1 cellular context compared by ENCODE assay signal in genomic region chr5:59594118-59594517, GRCh38.
TF ChIP-seq lines count a peak whose summit lies in the region.

No MANE protein-coding gene starts in this region.

TF ChIP-seq in HEK293, 187 proteins besides CTCF, POLR2A, EP300 and RAD21 (continued from another document):
- TF ChIP-seq, protein P1, sequence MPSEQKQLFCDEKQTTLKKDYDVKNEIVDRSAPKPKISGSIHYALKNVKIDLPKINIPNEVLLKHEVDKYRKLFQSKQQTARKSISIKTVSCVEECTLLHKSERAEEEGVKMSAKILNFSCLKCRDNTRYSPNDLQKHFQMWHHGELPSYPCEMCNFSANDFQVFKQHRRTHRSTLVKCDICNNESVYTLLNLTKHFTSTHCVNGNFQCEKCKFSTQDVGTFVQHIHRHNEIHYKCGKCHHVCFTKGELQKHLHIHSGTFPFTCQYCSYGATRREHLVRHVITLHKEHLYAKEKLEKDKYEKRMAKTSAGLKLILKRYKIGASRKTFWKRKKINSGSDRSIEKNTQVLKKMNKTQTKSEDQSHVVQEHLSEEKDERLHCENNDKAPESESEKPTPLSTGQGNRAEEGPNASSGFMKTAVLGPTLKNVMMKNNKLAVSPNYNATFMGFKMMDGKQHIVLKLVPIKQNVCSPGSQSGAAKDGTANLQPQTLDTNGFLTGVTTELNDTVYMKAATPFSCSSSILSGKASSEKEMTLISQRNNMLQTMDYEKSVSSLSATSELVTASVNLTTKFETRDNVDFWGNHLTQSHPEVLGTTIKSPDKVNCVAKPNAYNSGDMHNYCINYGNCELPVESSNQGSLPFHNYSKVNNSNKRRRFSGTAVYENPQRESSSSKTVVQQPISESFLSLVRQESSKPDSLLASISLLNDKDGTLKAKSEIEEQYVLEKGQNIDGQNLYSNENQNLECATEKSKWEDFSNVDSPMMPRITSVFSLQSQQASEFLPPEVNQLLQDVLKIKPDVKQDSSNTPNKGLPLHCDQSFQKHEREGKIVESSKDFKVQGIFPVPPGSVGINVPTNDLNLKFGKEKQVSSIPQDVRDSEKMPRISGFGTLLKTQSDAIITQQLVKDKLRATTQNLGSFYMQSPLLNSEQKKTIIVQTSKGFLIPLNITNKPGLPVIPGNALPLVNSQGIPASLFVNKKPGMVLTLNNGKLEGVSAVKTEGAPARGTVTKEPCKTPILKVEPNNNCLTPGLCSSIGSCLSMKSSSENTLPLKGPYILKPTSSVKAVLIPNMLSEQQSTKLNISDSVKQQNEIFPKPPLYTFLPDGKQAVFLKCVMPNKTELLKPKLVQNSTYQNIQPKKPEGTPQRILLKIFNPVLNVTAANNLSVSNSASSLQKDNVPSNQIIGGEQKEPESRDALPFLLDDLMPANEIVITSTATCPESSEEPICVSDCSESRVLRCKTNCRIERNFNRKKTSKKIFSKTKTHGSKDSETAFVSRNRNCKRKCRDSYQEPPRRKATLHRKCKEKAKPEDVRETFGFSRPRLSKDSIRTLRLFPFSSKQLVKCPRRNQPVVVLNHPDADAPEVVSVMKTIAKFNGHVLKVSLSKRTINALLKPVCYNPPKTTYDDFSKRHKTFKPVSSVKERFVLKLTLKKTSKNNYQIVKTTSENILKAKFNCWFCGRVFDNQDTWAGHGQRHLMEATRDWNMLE (tag by site-specific recombination; conservative IDR thresholded peaks at IDR 0.05; ENCODE audit: low read depth): peak; percentile 96
- peak; percentile 87 for TF ChIP-seq ZNF510 (tag by site-specific recombination; IDR thresholded peaks at IDR 0.05; ENCODE audit: insufficient replicate concordance)
- TF ChIP-seq PRDM4 (tag by site-specific recombination; IDR thresholded peaks at IDR 0.05): peak; percentile 15; the same call in 1 of the 2 replicates
- TF ChIP-seq, protein P2, sequence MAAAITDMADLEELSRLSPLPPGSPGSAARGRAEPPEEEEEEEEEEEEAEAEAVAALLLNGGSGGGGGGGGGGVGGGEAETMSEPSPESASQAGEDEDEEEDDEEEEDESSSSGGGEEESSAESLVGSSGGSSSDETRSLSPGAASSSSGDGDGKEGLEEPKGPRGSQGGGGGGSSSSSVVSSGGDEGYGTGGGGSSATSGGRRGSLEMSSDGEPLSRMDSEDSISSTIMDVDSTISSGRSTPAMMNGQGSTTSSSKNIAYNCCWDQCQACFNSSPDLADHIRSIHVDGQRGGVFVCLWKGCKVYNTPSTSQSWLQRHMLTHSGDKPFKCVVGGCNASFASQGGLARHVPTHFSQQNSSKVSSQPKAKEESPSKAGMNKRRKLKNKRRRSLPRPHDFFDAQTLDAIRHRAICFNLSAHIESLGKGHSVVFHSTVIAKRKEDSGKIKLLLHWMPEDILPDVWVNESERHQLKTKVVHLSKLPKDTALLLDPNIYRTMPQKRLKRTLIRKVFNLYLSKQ (tag by site-specific recombination; IDR thresholded peaks at IDR 0.05; ENCODE audit: borderline replicate concordance): 0 out of 2 replicates have a peak, but pooled peaks have one; percentile 74
- peak; percentile 83; the same call in 1 of the 2 replicates for TF ChIP-seq ZNF404 (tag by site-specific recombination; IDR thresholded peaks at IDR 0.05)
- 0 out of 2 replicates have a peak, but pooled peaks have one; percentile 66 for TF ChIP-seq ZNF629 (tag by site-specific recombination; IDR thresholded peaks at IDR 0.05)
- TF ChIP-seq ZNF654 (tag by site-specific recombination; IDR thresholded peaks at IDR 0.05; ENCODE audit: low read depth): peak; percentile 58
- TF ChIP-seq RBAK (tag by site-specific recombination; IDR thresholded peaks at IDR 0.05): peak; percentile 80; the same call in 1 of the 2 replicates
- peak; percentile 55 for TF ChIP-seq ZNF529 (tag by site-specific recombination; IDR thresholded peaks at IDR 0.05; ENCODE audit: insufficient replicate concordance)
- TF ChIP-seq ZNF610 (tag by site-specific recombination; IDR thresholded peaks at IDR 0.05; ENCODE audit: borderline replicate concordance): 0 out of 2 replicates have a peak, but pooled peaks have one; percentile 34
- peak; percentile 39; the same call in 1 of the 2 replicates for TF ChIP-seq ZNF214 (tag by site-specific recombination; IDR thresholded peaks at IDR 0.05; ENCODE audit: borderline replicate concordance)
- peak; percentile 81 for TF ChIP-seq ZNF623 (tag by site-specific recombination; IDR thresholded peaks at IDR 0.05)
- TF ChIP-seq ZNF664 (tag by site-specific recombination; IDR thresholded peaks at IDR 0.05): peak; percentile 74
- TF ChIP-seq, protein P3, sequence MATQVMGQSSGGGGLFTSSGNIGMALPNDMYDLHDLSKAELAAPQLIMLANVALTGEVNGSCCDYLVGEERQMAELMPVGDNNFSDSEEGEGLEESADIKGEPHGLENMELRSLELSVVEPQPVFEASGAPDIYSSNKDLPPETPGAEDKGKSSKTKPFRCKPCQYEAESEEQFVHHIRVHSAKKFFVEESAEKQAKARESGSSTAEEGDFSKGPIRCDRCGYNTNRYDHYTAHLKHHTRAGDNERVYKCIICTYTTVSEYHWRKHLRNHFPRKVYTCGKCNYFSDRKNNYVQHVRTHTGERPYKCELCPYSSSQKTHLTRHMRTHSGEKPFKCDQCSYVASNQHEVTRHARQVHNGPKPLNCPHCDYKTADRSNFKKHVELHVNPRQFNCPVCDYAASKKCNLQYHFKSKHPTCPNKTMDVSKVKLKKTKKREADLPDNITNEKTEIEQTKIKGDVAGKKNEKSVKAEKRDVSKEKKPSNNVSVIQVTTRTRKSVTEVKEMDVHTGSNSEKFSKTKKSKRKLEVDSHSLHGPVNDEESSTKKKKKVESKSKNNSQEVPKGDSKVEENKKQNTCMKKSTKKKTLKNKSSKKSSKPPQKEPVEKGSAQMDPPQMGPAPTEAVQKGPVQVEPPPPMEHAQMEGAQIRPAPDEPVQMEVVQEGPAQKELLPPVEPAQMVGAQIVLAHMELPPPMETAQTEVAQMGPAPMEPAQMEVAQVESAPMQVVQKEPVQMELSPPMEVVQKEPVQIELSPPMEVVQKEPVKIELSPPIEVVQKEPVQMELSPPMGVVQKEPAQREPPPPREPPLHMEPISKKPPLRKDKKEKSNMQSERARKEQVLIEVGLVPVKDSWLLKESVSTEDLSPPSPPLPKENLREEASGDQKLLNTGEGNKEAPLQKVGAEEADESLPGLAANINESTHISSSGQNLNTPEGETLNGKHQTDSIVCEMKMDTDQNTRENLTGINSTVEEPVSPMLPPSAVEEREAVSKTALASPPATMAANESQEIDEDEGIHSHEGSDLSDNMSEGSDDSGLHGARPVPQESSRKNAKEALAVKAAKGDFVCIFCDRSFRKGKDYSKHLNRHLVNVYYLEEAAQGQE (tag by site-specific recombination; IDR thresholded peaks at IDR 0.05): peak; percentile 76
- TF ChIP-seq ZNF501 (tag by site-specific recombination; IDR thresholded peaks at IDR 0.05): peak; percentile 69; the same call in 1 of the 2 replicates
- peak; percentile 89 for TF ChIP-seq ZNF426 (tag by site-specific recombination; IDR thresholded peaks at IDR 0.05)
- peak; percentile 89 for TF ChIP-seq ZXDB (tag by site-specific recombination; IDR thresholded peaks at IDR 0.05)
- peak; percentile 55; the same call in 1 of the 2 replicates for TF ChIP-seq ZNF292 (tag by site-specific recombination; IDR thresholded peaks at IDR 0.05; ENCODE audit: borderline replicate concordance, low read depth)
- TF ChIP-seq ZNF138 (tag by site-specific recombination; IDR thresholded peaks at IDR 0.05; ENCODE audit: borderline replicate concordance): 0 out of 2 replicates have a peak, but pooled peaks have one; percentile 46
- TF ChIP-seq ZNF24 (tag by site-specific recombination; IDR thresholded peaks at IDR 0.05): peak; percentile 51; the same call in 1 of the 2 replicates
- peak; percentile 34; the same call in 1 of the 2 replicates for TF ChIP-seq SP3 (tag by site-specific recombination; IDR thresholded peaks at IDR 0.05)
- TF ChIP-seq ZNF19 (tag by site-specific recombination; IDR thresholded peaks at IDR 0.05; ENCODE audit: low read depth): peak; percentile 90; the same call in 1 of the 2 replicates
- peak; percentile 84 for TF ChIP-seq ZNF266 (tag by site-specific recombination; IDR thresholded peaks at IDR 0.05; ENCODE audit: low read depth)
- TF ChIP-seq ZNF121 (tag by site-specific recombination; IDR thresholded peaks at IDR 0.05): 0 out of 2 replicates have a peak, but pooled peaks have one; percentile 51
- TF ChIP-seq ZNF639 (tag by site-specific recombination; IDR thresholded peaks at IDR 0.05): peak; percentile 72
- TF ChIP-seq ZBTB8A (tag by site-specific recombination; IDR thresholded peaks at IDR 0.05): peak; percentile 86
- TF ChIP-seq, protein P4, sequence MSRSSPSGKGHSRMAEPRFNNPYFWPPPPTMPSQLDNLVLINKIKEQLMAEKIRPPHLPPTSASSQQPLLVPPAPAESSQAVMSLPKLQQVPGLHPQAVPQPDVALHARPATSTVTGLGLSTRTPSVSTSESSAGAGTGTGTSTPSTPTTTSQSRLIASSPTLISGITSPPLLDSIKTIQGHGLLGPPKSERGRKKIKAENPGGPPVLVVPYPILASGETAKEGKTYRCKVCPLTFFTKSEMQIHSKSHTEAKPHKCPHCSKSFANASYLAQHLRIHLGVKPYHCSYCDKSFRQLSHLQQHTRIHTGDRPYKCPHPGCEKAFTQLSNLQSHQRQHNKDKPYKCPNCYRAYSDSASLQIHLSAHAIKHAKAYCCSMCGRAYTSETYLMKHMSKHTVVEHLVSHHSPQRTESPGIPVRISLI (tag by site-specific recombination; IDR thresholded peaks at IDR 0.05): peak; percentile 23; the same call in 1 of the 2 replicates
- TF ChIP-seq ZBTB21 (tag by site-specific recombination; IDR thresholded peaks at IDR 0.05): peak; percentile 54; the same call in 1 of the 2 replicates
- peak; percentile 62; the same call in 1 of the 2 replicates for TF ChIP-seq GLI2 (tag by site-specific recombination; IDR thresholded peaks at IDR 0.05; ENCODE audit: borderline replicate concordance, low read depth)
- TF ChIP-seq ZNF354C (tag by site-specific recombination; IDR thresholded peaks at IDR 0.05; ENCODE audit: borderline replicate concordance, low read depth): 0 out of 2 replicates have a peak, but pooled peaks have one; percentile 83
- 0 out of 2 replicates have a peak, but pooled peaks have one; percentile 39 for TF ChIP-seq GFI1B (tag by site-specific recombination; IDR thresholded peaks at IDR 0.05)
- TF ChIP-seq ZBTB11 (tag by site-specific recombination; conservative IDR thresholded peaks at IDR 0.05; ENCODE audit: low read depth): peak; percentile 90
- TF ChIP-seq ZNF555 (tag by site-specific recombination; conservative IDR thresholded peaks at IDR 0.05): peak; percentile 94
- peak; percentile 86 for TF ChIP-seq ZNF580 (tag by site-specific recombination; IDR thresholded peaks at IDR 0.05)
- 0 out of 2 replicates have a peak, but pooled peaks have one; percentile 26 for TF ChIP-seq ZNF791 (tag by site-specific recombination; IDR thresholded peaks at IDR 0.05)
- TF ChIP-seq ZNF530 (tag by site-specific recombination; IDR thresholded peaks at IDR 0.05; ENCODE audit: low read depth): 0 out of 2 replicates have a peak, but pooled peaks have one; percentile 60
- peak; percentile 57 for TF ChIP-seq ZNF558 (tag by site-specific recombination; IDR thresholded peaks at IDR 0.05)
